ENCODE assay signal across 9 cellular contexts in genomic region chr3:10883478-10884234, GRCh38.
DNase-seq lines count a peak whose midpoint lies in the region; ATAC-seq and TF ChIP-seq lines count a peak whose summit lies in the region.
"Had no signal": no experiment of that assay in that cellular context is flagged by ENCODE, and none has a peak within 500 bp of the region (broad histone marks: within the 10 kb centered on the region; RNA-seq: fewer than 3 reads in every experiment).

No MANE protein-coding gene starts in this region.

- no peak overlapping the region for H3K27ac Mint-ChIP-seq in H9
- no peak overlapping the region for H3K27ac Mint-ChIP-seq in activated naive CD8-positive, alpha-beta T cell treated with anti-CD3 and anti-CD28 coated beads, Interleukin-2, amount 50 U/mL, for 24 hours
- H3K27ac Mint-ChIP-seq: T-helper 1 cell treated with Interleukin-12 subunit alpha and Interleukin-12 subunit beta and Interleukin-4 antibody, amounts not matched to agents 30 μg/mL and 1 μg/mL, for 36 hours had no signal

- H4K5ac ChIP-seq in H9 (ENCODE audit: insufficient read length, low read depth, low read length): no peak overlapping the region

- no peaks in the 10 kb centered on the region; a peak in 1 of 7 replicates for H3K36me3 Mint-ChIP-seq in H9 (ENCODE audit: insufficient read depth in 1 of 3, low read depth in 3 of 3)
- H3K36me3 Mint-ChIP-seq in activated naive CD8-positive, alpha-beta T cell treated with anti-CD3 and anti-CD28 coated beads, Interleukin-2, amount 50 U/mL, for 24 hours (ENCODE audit: low read depth): no peaks in the 10 kb centered on the region

- H4K91ac ChIP-seq in H9 (ENCODE audit: insufficient read length, low read depth, low read length): no peak overlapping the region

- peak; percentile 2 for DNase-seq in COLO668 (lab: John Stamatoyannopoulos, UW; ENCODE audit: unreplicated experiment)
- DNase-seq in H9: peak; percentile 38
- peak; percentile 6 for DNase-seq in activated naive CD8-positive, alpha-beta T cell treated with anti-CD3 and anti-CD28 coated beads, Interleukin-2, amount 50 U/mL, for 24 hours
- DNase-seq in left lobe of liver (ENCODE audit: low spot score): no peak
- no peak for DNase-seq in NCI-H510A treated with DMSO at 0.1 percent for 48 hours (lab: John Stamatoyannopoulos, UW)
- DNase-seq in AML-193 (lab: John Stamatoyannopoulos, UW): no peak
- DNase-seq in omental fat pad (ENCODE audit: low spot score): no peak

- no peak overlapping the region for H2BK20ac ChIP-seq in H9 (ENCODE audit: low read depth, low read length, poor library complexity, severe bottlenecking)

- H3T11ph ChIP-seq in H9 (ENCODE audit: low read length): no peak overlapping the region

- H3K23me2 ChIP-seq in H9 (ENCODE audit: insufficient read length, low read depth, low read length, poor library complexity, severe bottlenecking): no peaks in the 10 kb centered on the region

- peak; percentile 73 for TF ChIP-seq CTCF in H9 (conservative IDR thresholded peaks at IDR 0.05)
- TF ChIP-seq CTCF in omental fat pad (IDR thresholded peaks at IDR 0.05): no peak

- no peak overlapping the region for H2AFZ ChIP-seq in H9 (ENCODE audit: low read length)

- no peak overlapping the region for H3K27ac ChIP-seq in H9 (ENCODE audit: insufficient read length, low read depth, low read length)

- peaks cover 3 to 7% of the 10 kb centered on the region in 2 experiments; a peak in 1 of 4 replicates for H3K4me1 Mint-ChIP-seq in H9
- H3K4me1 Mint-ChIP-seq in activated naive CD8-positive, alpha-beta T cell treated with anti-CD3 and anti-CD28 coated beads, Interleukin-2, amount 50 U/mL, for 24 hours: peaks cover 3% of the 10 kb centered on the region

- H2BK120ac ChIP-seq in H9 (ENCODE audit: low read depth, low read length, poor library complexity, severe bottlenecking): no peak overlapping the region

- H3K9me3 ChIP-seq in H9 (ENCODE audit: control insufficient read depth, low read depth, low read length): no peaks in the 10 kb centered on the region

- H3K56ac ChIP-seq in H9 (ENCODE audit: insufficient read length, low read depth, low read length): no peak overlapping the region

- no peak overlapping the region for H3K23ac ChIP-seq in H9 (ENCODE audit: insufficient read length, low read depth, low read length)

- H3K27me3 ChIP-seq in H9 (ENCODE audit: insufficient read depth, low read length): no peaks in the 10 kb centered on the region; the same call in 1 of the 2 replicates

- no peak overlapping the region for H3K4ac ChIP-seq in H9 (ENCODE audit: low read depth, low read length)

- H4K20me1 ChIP-seq in H9 (ENCODE audit: control insufficient read depth, insufficient read depth, insufficient read length): no peaks in the 10 kb centered on the region

- H3K4me3 Mint-ChIP-seq in H9: no peak overlapping the region
- H3K4me3 Mint-ChIP-seq in activated naive CD8-positive, alpha-beta T cell treated with anti-CD3 and anti-CD28 coated beads, Interleukin-2, amount 50 U/mL, for 24 hours: no peak overlapping the region
- H3K4me3 Mint-ChIP-seq: T-helper 1 cell treated with Interleukin-12 subunit alpha and Interleukin-12 subunit beta and Interleukin-4 antibody, amounts not matched to agents 30 μg/mL and 1 μg/mL, for 36 hours had no signal

- H3K27me3 Mint-ChIP-seq in H9 (ENCODE audit: low read depth): peaks cover 88% of the 10 kb centered on the region
- H3K27me3 Mint-ChIP-seq in activated naive CD8-positive, alpha-beta T cell treated with anti-CD3 and anti-CD28 coated beads, Interleukin-2, amount 50 U/mL, for 24 hours: peaks cover 11% of the 10 kb centered on the region

- H2BK5ac ChIP-seq in H9 (ENCODE audit: insufficient read length, low read length): no peak overlapping the region

- H3K79me1 ChIP-seq in H9 (ENCODE audit: insufficient read depth, low read depth, low read length, poor library complexity, severe bottlenecking): no peaks in the 10 kb centered on the region

- H2AK5ac ChIP-seq in H9 (ENCODE audit: insufficient read length, low read length): no peak overlapping the region

- H3K4me2 ChIP-seq in H9 (ENCODE audit: insufficient read depth, insufficient read length, low read length): no peak overlapping the region

- no peak overlapping the region for H3K14ac ChIP-seq in H9 (ENCODE audit: insufficient read depth, low read length)

- no peaks in the 10 kb centered on the region for H3K4me1 ChIP-seq in H9 (ENCODE audit: insufficient read depth, low read length)

- no peaks in the 10 kb centered on the region for H3K9me3 Mint-ChIP-seq in H9
- no peaks in the 10 kb centered on the region for H3K9me3 Mint-ChIP-seq in activated naive CD8-positive, alpha-beta T cell treated with anti-CD3 and anti-CD28 coated beads, Interleukin-2, amount 50 U/mL, for 24 hours
- H3K9me3 Mint-ChIP-seq: T-helper 1 cell treated with Interleukin-12 subunit alpha and Interleukin-12 subunit beta and Interleukin-4 antibody, amounts not matched to agents 30 μg/mL and 1 μg/mL, for 36 hours had no signal

- no peak overlapping the region for H4K8ac ChIP-seq in H9 (replicated peaks; ENCODE audit: insufficient read length, low read depth, low read length)

- no peak for ATAC-seq in activated naive CD8-positive, alpha-beta T cell treated with anti-CD3 and anti-CD28 coated beads, Interleukin-2, amount 50 U/mL, for 24 hours
- ATAC-seq in left lobe of liver (peak; percentile 63), GM18519 (IDR thresholded peaks at IDR 0.05; ENCODE audit: low FRiP score, unreplicated experiment) (no peak), omental fat pad (ENCODE audit: low FRiP score) (no peak)

- H3K18ac ChIP-seq in H9 (ENCODE audit: insufficient read length, low read depth, low read length): no peak overlapping the region

- no peaks in the 10 kb centered on the region for H3K79me2 ChIP-seq in H9 (ENCODE audit: insufficient read depth, low read length)

- H2BK12ac ChIP-seq in H9 (ENCODE audit: insufficient read length, low read depth, low read length): no peak overlapping the region

- H2BK15ac ChIP-seq in H9 (ENCODE audit: low read depth, low read length): no peak overlapping the region

- WGBS in H9 (ENCODE audit: extremely low coverage, insufficient read length, low lambda C conversion rate): no CpG with 5 or more reads among the region's 7 CpGs

- H3K9ac ChIP-seq in H9 (ENCODE audit: extremely low read depth, insufficient read length, low read length): no peak overlapping the region

Comparison
In these comparisons a context has a peak if more than half of its experiments do, and no peak if none do; other contexts are left out.
1. DNase-seq: peak in COLO668 (single experiment), H9 (single experiment) and activated naive CD8-positive, alpha-beta T cell treated with anti-CD3 and anti-CD28 coated beads, Interleukin-2, amount 50 U/mL, for 24 hours (single experiment); none in left lobe of liver (single experiment), NCI-H510A treated with DMSO at 0.1 percent for 48 hours (single experiment), AML-193 (0 of 2) and omental fat pad (single experiment).